ENCODE assay signal across 13 cellular contexts in genomic region chr2:56448999-56449431, GRCh38.
DNase-seq lines count a peak whose midpoint lies in the region; ATAC-seq, FAIRE-seq and TF ChIP-seq lines count a peak whose summit lies in the region.
"Had no signal": no experiment of that assay in that cellular context is flagged by ENCODE, and none has a peak within 500 bp of the region (broad histone marks: within the 10 kb centered on the region; RNA-seq: fewer than 3 reads in every experiment).

No MANE protein-coding gene starts in this region.

- no peak; a peak in 2 of 5 replicates for TF ChIP-seq RAD21 in A549 (conservative IDR thresholded peaks at IDR 0.05 in 1 of 2, IDR thresholded peaks at IDR 0.05 in 1 of 2)
- TF ChIP-seq RAD21 in H1 (IDR thresholded peaks at IDR 0.05 in 1 of 2, conservative IDR thresholded peaks at IDR 0.05 in 1 of 2; ENCODE audit: low read depth in 2 of 2, low read length in 2 of 2) = no peak

- H3K79me2 ChIP-seq in H1 (ENCODE audit: control insufficient read depth in 1 of 2, insufficient read depth in 2 of 2, low read length in 2 of 2) = no peaks in the 10 kb centered on the region

- no peaks in the 10 kb centered on the region for H3K36me3 ChIP-seq in H1 (ENCODE audit: control insufficient read depth in 2 of 4, insufficient read depth in 4 of 4, low read length in 3 of 4)
- no peaks in the 10 kb centered on the region for H3K36me3 ChIP-seq in mucosa of descending colon (ENCODE audit: low read depth)

- H3K27me3 Mint-ChIP-seq in activated T-cell treated with anti-CD3 and anti-CD28 coated beads, Interleukin-2, amount 50 U/mL, for 24 hours = no peaks in the 10 kb centered on the region
- H3K27me3 Mint-ChIP-seq: naive B cell had no signal

- H3K4me3 Mint-ChIP-seq in activated T-cell treated with anti-CD3 and anti-CD28 coated beads, Interleukin-2, amount 50 U/mL, for 24 hours = no peak overlapping the region
- H3K4me3 Mint-ChIP-seq: activated T-cell treated with anti-CD3 and anti-CD28 coated beads, Interleukin-2, amount 50 U/mL, for 72 hours; naive B cell had no signal

- no peak overlapping the region for H4K5ac ChIP-seq in H1 (ENCODE audit: insufficient read length, low read depth, low read length)

- no peaks in the 10 kb centered on the region for H3K9me3 Mint-ChIP-seq in activated T-cell treated with anti-CD3 and anti-CD28 coated beads, Interleukin-2, amount 50 U/mL, for 24 hours

- no peaks in the 10 kb centered on the region for H3K79me1 ChIP-seq in H1 (ENCODE audit: low read depth, low read length)

- H3K27ac ChIP-seq in A549 = peak overlapping the region; percentile 82 to 92
- no peak overlapping the region for H3K27ac ChIP-seq in H1 (ENCODE audit: low read depth, low read length)

- H3K4me1 ChIP-seq in A549 = peaks cover 40% of the 10 kb centered on the region
- peaks cover 2 to 14% (median 9%) of the 10 kb centered on the region in 4 experiments; a peak in 4 of 7 replicates for H3K4me1 ChIP-seq in H1 (replicated peaks in 1 of 4; ENCODE audit: control insufficient read depth in 3 of 4, insufficient read depth in 4 of 4, low read length in 3 of 4)
- H3K4me1 ChIP-seq in mucosa of descending colon (ENCODE audit: low read depth) = peaks cover 8% of the 10 kb centered on the region

- H3K4me2 ChIP-seq in A549 = peak overlapping the region; percentile 79
- H3K4me2 ChIP-seq in H1 (ENCODE audit: insufficient read depth in 1 of 2, low read depth in 2 of 2, low read length in 2 of 2) = peak overlapping the region in 1 of 2 experiments; percentile 3; a peak in 1 of 4 replicates

- H3K27me3 ChIP-seq in H1 (replicated peaks in 1 of 4; ENCODE audit: control insufficient read depth in 3 of 4, extremely low read depth in 1 of 4, insufficient read depth in 3 of 4, low read length in 3 of 4) = no peaks in the 10 kb centered on the region

- no peak for TF ChIP-seq POLR2A in A549 (IDR thresholded peaks at IDR 0.05; ENCODE audit: low read length)
- TF ChIP-seq POLR2A in H1 (IDR thresholded peaks at IDR 0.05; ENCODE audit: control extremely low read depth in 1 of 2, low read depth in 2 of 2, low read length in 2 of 2) = no peak

- intact Hi-C loops in mucosa of descending colon (cut with DNase I, micrococcal nuclease) = no loop called here

- H3K4ac ChIP-seq in H1 (replicated peaks; ENCODE audit: insufficient read length, low read depth, low read length) = no peak overlapping the region

- H3K4me1 Mint-ChIP-seq in activated T-cell treated with anti-CD3 and anti-CD28 coated beads, Interleukin-2, amount 50 U/mL, for 24 hours (ENCODE audit: low read depth) = no peaks in the 10 kb centered on the region
- H3K4me1 Mint-ChIP-seq: naive B cell had no signal

- TF ChIP-seq CTCF in A549 (IDR thresholded peaks at IDR 0.05) (no peak), H1 (IDR thresholded peaks at IDR 0.05; ENCODE audit: control extremely low read depth in 1 of 3, insufficient read depth in 1 of 3, low read depth in 1 of 3, low read length in 3 of 3) (no peak), mucosa of descending colon (IDR thresholded peaks at IDR 0.05) (no peak)

- H2BK5ac ChIP-seq in H1 (ENCODE audit: low read depth, low read length) = peak overlapping the region; percentile 35; the same call in 1 of the 2 replicates

- no peak overlapping the region for H3K23ac ChIP-seq in H1 (ENCODE audit: insufficient read length)

- H4K8ac ChIP-seq in H1 (ENCODE audit: extremely low read depth, insufficient read depth, low read length) = no peak overlapping the region

- no peak overlapping the region for H2BK15ac ChIP-seq in H1 (ENCODE audit: low read length)

- peak overlapping the region; percentile 31; the same call in 1 of the 2 replicates for H2AFZ ChIP-seq in H1 (ENCODE audit: low read length)

- FAIRE-seq in A549 (lab: Jason Lieb, UNC) (peak; percentile 98), H1 (lab: Jason Lieb, UNC) (no peak)

- peak; percentile 66 to 77; a peak in 3 of 5 replicates for TF ChIP-seq EP300 in A549 (IDR thresholded peaks at IDR 0.05)
- no peak for TF ChIP-seq EP300 in H1 (IDR thresholded peaks at IDR 0.05; ENCODE audit: borderline replicate concordance in 1 of 2, low read depth in 2 of 2, low read length in 2 of 2)

- no peak overlapping the region for H2BK20ac ChIP-seq in H1 (ENCODE audit: low read length)

- H3K14ac ChIP-seq in H1 (ENCODE audit: insufficient read length) = no peak overlapping the region

- H2BK120ac ChIP-seq in H1 (replicated peaks; ENCODE audit: low read depth, low read length) = no peak overlapping the region

- ATAC-seq in A549 = peak; percentile 90 to 92
- ATAC-seq in mucosa of descending colon = peak; percentile 91
- ATAC-seq in stimulated activated naive CD8-positive, alpha-beta T cell treated with anti-CD3 and anti-CD28 coated beads, Interleukin-15, Interleukin-2, amounts not matched to agents 100 U/mL and 50 U/mL, for 24 hours = no peak
- ATAC-seq: activated T-cell treated with anti-CD3 and anti-CD28 coated beads, Interleukin-2, amount 50 U/mL, for 72 hours; HCT116 had no signal

- H3K4me3 ChIP-seq in A549 (peak overlapping the region; percentile 18; the same call in 2 of the 3 replicates), H1 (ENCODE audit: extremely low read depth in 1 of 4, insufficient read depth in 2 of 4, low read depth in 3 of 4, low read length in 4 of 4) (no peak overlapping the region), mucosa of descending colon (no peak overlapping the region)

- DNase-seq in A549 (ENCODE audit: low read depth in 1 of 2, low spot score in 1 of 2) (peak; percentile 51 to 86), LoVo (ENCODE audit: low spot score) (peak; percentile 62), H1 (ENCODE audit: low read depth in 1 of 2, low spot score in 2 of 2) (no peak), mucosa of descending colon (peak; percentile 77 to 90 (median 80)), ecto neural progenitor cell (ENCODE audit: low spot score) (no peak)
- DNase-seq in stimulated activated naive CD8-positive, alpha-beta T cell treated with anti-CD3 and anti-CD28 coated beads, Interleukin-15, Interleukin-2, amounts not matched to agents 100 U/mL and 50 U/mL, for 24 hours = no peak
- no peak for DNase-seq in activated CD4-positive, CD25-positive, alpha-beta regulatory T cell (lab: John Stamatoyannopoulos, UW)
- no peak for DNase-seq in activated T-cell treated with anti-CD3 and anti-CD28 coated beads, Interleukin-2, amount 50 U/mL, for 24 hours
- DNase-seq: activated T-cell treated with anti-CD3 and anti-CD28 coated beads, Interleukin-2, amount 50 U/mL, for 72 hours; glutamatergic neuron; naive B cell; stimulated activated CD4-positive, alpha-beta T cell treated with anti-CD3 and anti-CD28 coated beads, Interleukin-2, amount 100 ng/mL, for 24 hours had no signal

- peak overlapping the region; percentile 91 for H2BK12ac ChIP-seq in H1 (ENCODE audit: low read depth, low read length)

- no peak overlapping the region; the same call in 1 of the 2 replicates for H3K18ac ChIP-seq in H1 (ENCODE audit: extremely low read depth, low read length)

- no peak overlapping the region for H3K56ac ChIP-seq in H1 (replicated peaks; ENCODE audit: insufficient read length, low read depth, low read length)

- no peak overlapping the region for H3K27ac Mint-ChIP-seq in activated T-cell treated with anti-CD3 and anti-CD28 coated beads, Interleukin-2, amount 50 U/mL, for 24 hours
- H3K27ac Mint-ChIP-seq: activated T-cell treated with anti-CD3 and anti-CD28 coated beads, Interleukin-2, amount 50 U/mL, for 72 hours; naive B cell had no signal

- CTCF ChIA-PET in A549 (lab: Yijun Ruan, JAX) (interaction anchor here (0.9 to 2.7 kb wide), 3 partner anchors 9 to 265 kb away, joined by 3 to 10 read pairs (median 4); partner anchors contain the start of gene CCDC85A), H1 (lab: Charles Lee; ENCODE audit: partially characterized antibody) (interaction anchor here (0.5 to 1.7 kb wide), 5 partner anchors 9 to 527 kb away, joined by 3 to 7 read pairs (median 3); no protein-coding TSS in a partner anchor)

- H3K9me3 ChIP-seq in A549 = peaks cover 9% of the 10 kb centered on the region; the same call in 2 of the 3 replicates
- H3K9me3 ChIP-seq in H1 (ENCODE audit: insufficient read depth in 2 of 2, low read depth in 1 of 2, low read length in 1 of 2) = peaks cover 0 to 5% of the 10 kb centered on the region in 2 experiments; a peak in 2 of 4 replicates
- H3K9me3 ChIP-seq in mucosa of descending colon = no peaks in the 10 kb centered on the region

- POLR2A ChIA-PET in A549 (lab: Yijun Ruan, JAX) = interaction anchor here (1.5 kb wide), 1 partner anchor 293 kb away, joined by 6 read pairs; no protein-coding TSS in a partner anchor
- POLR2A ChIA-PET in H1 (lab: Charles Lee; ENCODE audit: partially characterized antibody) = no interaction called here

- no peaks in the 10 kb centered on the region for H3K36me3 Mint-ChIP-seq in activated T-cell treated with anti-CD3 and anti-CD28 coated beads, Interleukin-2, amount 50 U/mL, for 24 hours (ENCODE audit: low read depth)
- H3K36me3 Mint-ChIP-seq: naive B cell had no signal

- 6% methylated on average over 8 of the region's 8 CpGs for WGBS in A549 (ENCODE audit: missing lambda C conversion rate)
- WGBS in H1 (ENCODE audit: extremely low coverage in 1 of 2, insufficient coverage in 1 of 2, insufficient read length in 1 of 2, insufficient replicate concordance in 2 of 2, low coverage in 1 of 2, low lambda C conversion rate in 2 of 2, missing lambda C conversion rate in 1 of 2), 2 experiments = 60% methylated on average over 8 of the region's 8 CpGs; no CpG with 5 or more reads in 1 of the 2 experiments

- no peaks in the 10 kb centered on the region for H3K23me2 ChIP-seq in H1 (ENCODE audit: low read depth, low read length)

- H4K91ac ChIP-seq in H1 (replicated peaks; ENCODE audit: insufficient read length, low read length) = no peak overlapping the region

- H4K20me1 ChIP-seq in H1 (replicated peaks in 1 of 2; ENCODE audit: control insufficient read depth in 1 of 2, insufficient read depth in 2 of 2, low read length in 2 of 2) = no peaks in the 10 kb centered on the region

- H2AK5ac ChIP-seq in H1 (ENCODE audit: low read depth, low read length) = no peak overlapping the region

- no peak overlapping the region for H3K9ac ChIP-seq in H1 (replicated peaks in 1 of 4; ENCODE audit: extremely low read depth in 1 of 4, low read depth in 3 of 4, low read length in 3 of 4)

TF ChIP-seq in A549, 52 proteins besides CTCF, POLR2A, EP300 and RAD21 (continues in another document):
- TF ChIP-seq JUNB (IDR thresholded peaks at IDR 0.05) (peak; percentile 83), GATA3 (IDR thresholded peaks at IDR 0.05; ENCODE audit: borderline replicate concordance) (peak; percentile 29; the same call in 1 of the 2 replicates), NPAS2 (CRISPR knock-in tag; IDR thresholded peaks at IDR 0.05; ENCODE audit: borderline replicate concordance) (no peak)

TF ChIP-seq in H1, 55 proteins besides CTCF, POLR2A, EP300 and RAD21:
- TF ChIP-seq SP2 (IDR thresholded peaks at IDR 0.05; ENCODE audit: low read length) = no peak

Comparison
In these comparisons a context has a peak if more than half of its experiments do, and no peak if none do; other contexts are left out.
1. DNase-seq: peak in A549 (2 of 2), LoVo (single experiment) and mucosa of descending colon (3 of 3); none in H1 (0 of 2), stimulated activated naive CD8-positive, alpha-beta T cell treated with anti-CD3 and anti-CD28 coated beads, Interleukin-15, Interleukin-2, amounts not matched to agents 100 U/mL and 50 U/mL, for 24 hours (single experiment), activated CD4-positive, CD25-positive, alpha-beta regulatory T cell (0 of 4), ecto neural progenitor cell (single experiment) and activated T-cell treated with anti-CD3 and anti-CD28 coated beads, Interleukin-2, amount 50 U/mL, for 24 hours (single experiment).
2. Of the 18 proteins assayed by ChIP-seq in both H1 and A549: peak only in H1: none; only in A549: CEBPB, EP300 and JUN; in both: none; in neither: 15.